In the genomic region with DNA sequence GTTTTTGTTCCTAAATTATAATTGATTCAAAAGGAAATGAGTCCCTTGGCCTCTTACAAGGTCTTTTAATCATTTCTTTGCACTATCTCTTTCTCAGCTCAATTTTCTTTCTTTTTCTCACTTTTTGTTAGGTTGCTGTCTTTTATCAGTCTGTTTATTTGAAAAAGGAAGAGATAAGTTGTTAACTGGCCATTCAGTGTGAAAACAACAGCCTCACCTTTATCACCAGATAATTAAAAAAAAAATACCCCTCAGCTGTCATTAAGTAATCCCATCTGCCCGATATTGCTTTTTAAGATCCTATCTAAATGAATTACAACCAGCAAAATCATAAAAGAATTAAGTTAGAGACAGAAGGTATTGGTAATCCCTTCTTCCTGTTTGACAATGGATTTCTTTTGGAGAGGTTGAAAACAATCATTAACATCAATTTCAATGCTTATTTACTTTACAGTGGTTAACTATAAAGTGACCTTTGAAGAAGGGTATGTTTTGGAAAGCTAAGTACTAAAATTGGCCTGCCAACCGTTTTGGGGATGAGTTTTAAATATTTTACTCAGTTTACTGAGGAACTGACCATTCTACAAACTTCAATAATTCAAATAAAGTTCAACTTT, we compare ENCODE assay signal across 29 cellular contexts.
DNase-seq lines count a peak whose midpoint lies in the region; ATAC-seq and TF ChIP-seq lines count a peak whose summit lies in the region.
"Had no signal": no experiment of that assay in that cellular context is flagged by ENCODE, and none has a peak within 500 bp of the region (broad histone marks: within the 10 kb centered on the region; RNA-seq: fewer than 3 reads in every experiment).

No MANE protein-coding gene starts in this region.

- DNase-seq in DMS114 treated with DMSO at 0.1 percent for 48 hours (lab: John Stamatoyannopoulos, UW; ENCODE audit: unreplicated experiment) (peak; percentile 64), OCI-LY7 (ENCODE audit: low spot score) (no peak), retina (no peak), foreskin fibroblast (no peak)
- no peak for DNase-seq in activated effector memory CD4-positive, alpha-beta T cell treated with Interleukin-2 at 50 U/mL for 16 hours
- DNase-seq: activated CD4-positive, alpha-beta T cell treated with anti-CD3 and anti-CD28 coated beads for 4 hours; activated CD8-positive, alpha-beta memory T cell treated with anti-CD3 and anti-CD28 coated beads for 24 hours; activated effector memory CD4-positive, alpha-beta T cell treated with anti-CD3 and anti-CD28 coated beads, Interleukin-2, amount 50 U/mL, for 16 hours; activated T-cell treated with anti-CD3 and anti-CD28 coated beads for 4 hours; gastrocnemius medialis; immature natural killer cell; IMR-90; NCI-H1694; NCI-H510A treated with DMSO at 0.1 percent for 48 hours; RPMI8226; sigmoid colon; stimulated activated CD4-positive, alpha-beta T cell treated with anti-CD3 and anti-CD28 coated beads, Interleukin-12 subunit alpha, Interleukin-12 subunit beta, amount 100 ng/mL, for 4 hours; stimulated activated CD4-positive, alpha-beta T cell treated with anti-CD3 and anti-CD28 coated beads, Interleukin-2, amount 100 ng/mL, for 48 hours; stomach; T1000; thyroid gland had no signal

- no peaks in the 10 kb centered on the region for H3K27me3 ChIP-seq in HUES64 (ENCODE audit: insufficient read depth, low read length)
- H3K27me3 ChIP-seq in iPS-20b (ENCODE audit: insufficient read depth, low read length): no peaks in the 10 kb centered on the region
- H3K27me3 ChIP-seq: BLaER1, breast epithelium, gastrocnemius medialis, neutrophil, sigmoid colon, SJCRH30, stomach, thyroid gland had no signal

- intact Hi-C loops in OCI-LY7 (cut with micrococcal nuclease; ENCODE audit: unreplicated experiment): no loop called here

- POLR2A ChIA-PET in OCI-LY7 (lab: Charles Lee): interaction anchor here (0.6 to 0.8 kb wide), 2 partner anchors 9 to 48 kb away, joined by 3 to 4 read pairs; no protein-coding TSS in a partner anchor

- no peaks in the 10 kb centered on the region for H4K20me1 ChIP-seq in OCI-LY7 (ENCODE audit: insufficient read depth, low read length)
- H4K20me1 ChIP-seq: BLaER1 had no signal

- peaks cover 46% of the 10 kb centered on the region for H3K4me1 ChIP-seq in HUES64 (ENCODE audit: insufficient read depth, low read length)
- H3K4me1 ChIP-seq in OCI-LY7 (ENCODE audit: insufficient read depth, low read length, poor library complexity, severe bottlenecking): no peaks in the 10 kb centered on the region
- H3K4me1 ChIP-seq in iPS-20b (ENCODE audit: insufficient read depth, low read length): peaks cover 31% of the 10 kb centered on the region; the same call in 1 of the 2 replicates
- H3K4me1 ChIP-seq: BLaER1, breast epithelium, gastrocnemius medialis, sigmoid colon, SJCRH30, stomach, thyroid gland had no signal

- H3K27ac ChIP-seq in HUES64 (ENCODE audit: low read depth, low read length): peak overlapping the region; percentile 91
- H3K27ac ChIP-seq in OCI-LY7 (ENCODE audit: low read depth, low read length, poor library complexity, severe bottlenecking): no peak overlapping the region
- no peak overlapping the region for H3K27ac ChIP-seq in iPS-20b (ENCODE audit: low read length)
- H3K27ac ChIP-seq: BLaER1, breast epithelium, gastrocnemius medialis, neutrophil, sigmoid colon, SJCRH30, stomach, thyroid gland had no signal

- 33% methylated on average over 1 of the region's 2 CpGs for WGBS in HUES64

- CTCF ChIA-PET in OCI-LY7 (lab: Charles Lee; ENCODE audit: unreplicated experiment): no interaction called here

- H3K79me2 ChIP-seq in OCI-LY7 (ENCODE audit: insufficient read depth, low read depth, low read length): no peaks in the 10 kb centered on the region

- no peaks in the 10 kb centered on the region for H3K9me2 ChIP-seq in OCI-LY7 (ENCODE audit: insufficient read depth, low read length)

- no peak for ATAC-seq in HG02571 (IDR thresholded peaks at IDR 0.05; ENCODE audit: unreplicated experiment)
- ATAC-seq: gastrocnemius medialis, HCT116 had no signal

- H3K9ac ChIP-seq in HUES64 (ENCODE audit: low read depth, low read length) (peak overlapping the region; percentile 13; the same call in 1 of the 2 replicates), iPS-20b (ENCODE audit: low read depth, low read length) (peak overlapping the region; percentile 2; the same call in 1 of the 2 replicates)
- H3K9ac ChIP-seq: BLaER1 had no signal

- TF ChIP-seq CTCF in OCI-LY7 (conservative IDR thresholded peaks at IDR 0.05; ENCODE audit: low read length) (no peak), foreskin fibroblast (IDR thresholded peaks at IDR 0.05; ENCODE audit: low read depth, low read length) (no peak)

- peak overlapping the region; percentile 42; the same call in 1 of the 2 replicates for H2AFZ ChIP-seq in OCI-LY7 (ENCODE audit: low read length)

- H3K4me2 ChIP-seq in OCI-LY7 (ENCODE audit: low read length): no peak overlapping the region
- H3K4me2 ChIP-seq: BLaER1 had no signal

- BruUV-seq in OCI-LY7 (replicated peaks; lab: Mats Ljungman, UMichigan): no TSS peak

- H3K36me3 ChIP-seq in HUES64 (ENCODE audit: insufficient read depth, low read length): no peaks in the 10 kb centered on the region
- H3K36me3 ChIP-seq in OCI-LY7 (ENCODE audit: insufficient read depth, low read length): no peaks in the 10 kb centered on the region
- no peaks in the 10 kb centered on the region for H3K36me3 ChIP-seq in iPS-20b (ENCODE audit: insufficient read depth, low read depth, low read length)
- H3K36me3 ChIP-seq: BLaER1, breast epithelium, gastrocnemius medialis, neutrophil, sigmoid colon, SJCRH30, stomach, thyroid gland had no signal

- H3K4me3 ChIP-seq in HUES64 (ENCODE audit: low read length) (peak overlapping the region; percentile 17; the same call in 1 of the 2 replicates), OCI-LY7 (ENCODE audit: low read depth, low read length, poor library complexity, severe bottlenecking) (no peak overlapping the region), iPS-20b (ENCODE audit: low read length) (peak overlapping the region; percentile 40; the same call in 1 of the 2 replicates), foreskin fibroblast (ENCODE audit: low read depth in 1 of 2, low read length in 2 of 2) (no peak overlapping the region)
- H3K4me3 ChIP-seq: BLaER1, breast epithelium, gastrocnemius medialis, sigmoid colon, SJCRH30, stomach, thyroid gland had no signal

- H3K9me3 ChIP-seq in HUES64 (ENCODE audit: insufficient read depth, low read depth, low read length) (no peaks in the 10 kb centered on the region), OCI-LY7 (ENCODE audit: low read length) (no peaks in the 10 kb centered on the region), iPS-20b (ENCODE audit: insufficient read depth, low read depth, low read length) (no peaks in the 10 kb centered on the region)
- H3K9me3 ChIP-seq: BLaER1, breast epithelium, gastrocnemius medialis, neutrophil, sigmoid colon, SJCRH30, stomach, thyroid gland had no signal

Comparison
In these comparisons a context has a peak if more than half of its experiments do, and no peak if none do; other contexts are left out.
1. H3K4me3 ChIP-seq: peak in HUES64 (single experiment) and iPS-20b (single experiment); none in OCI-LY7 (single experiment) and foreskin fibroblast (0 of 2).